ENCODE assay signal across 15 cellular contexts in the genomic region with DNA sequence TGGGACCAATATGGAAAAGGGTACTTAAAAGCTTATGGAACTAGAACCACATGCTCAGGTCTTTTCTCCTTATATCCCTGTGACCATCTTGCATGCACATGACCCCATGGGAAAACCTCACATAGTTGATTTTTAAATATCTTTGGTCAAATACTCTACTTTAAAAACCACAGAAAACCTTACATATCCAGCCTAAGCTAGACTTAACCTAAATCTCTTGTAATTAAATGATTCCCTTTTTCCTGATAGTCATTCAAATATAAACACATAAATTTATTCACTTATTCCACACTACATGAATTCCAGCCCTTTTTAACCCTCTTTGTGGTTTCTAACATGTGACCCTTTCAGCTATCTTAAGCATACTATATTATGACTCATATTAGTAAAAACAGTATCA. TPM values are rescaled to one million over a fixed set of nuclear protein-coding genes. Genes with fewer than 3 reads are reported as not detected.
DNase-seq lines count a peak whose midpoint lies in the region; ATAC-seq and TF ChIP-seq lines count a peak whose summit lies in the region.
"Had no signal": no experiment of that assay in that cellular context is flagged by ENCODE, and none has a peak within 500 bp of the region (broad histone marks: within the 10 kb centered on the region; RNA-seq: fewer than 3 reads in every experiment).

No MANE protein-coding gene starts in this region.

- intact Hi-C loops in left lung (cut with DNase I), result no loop called here

- H3K9ac ChIP-seq in smooth muscle cell (ENCODE audit: low read depth), result no peak overlapping the region

- no peak overlapping the region for H3K4me2 ChIP-seq in smooth muscle cell

- H3K9me3 ChIP-seq in WERI-Rb-1 (ENCODE audit: severe bottlenecking) (no peaks in the 10 kb centered on the region), smooth muscle cell (replicated peaks; ENCODE audit: low read depth) (no peaks in the 10 kb centered on the region), Peyer's patch (no peaks in the 10 kb centered on the region), left lung (no peaks in the 10 kb centered on the region)
- H3K9me3 ChIP-seq: esophagus muscularis mucosa had no signal

- no peak overlapping the region for H3K4me3 ChIP-seq in WERI-Rb-1 (ENCODE audit: low read depth, low read length)
- H3K4me3 ChIP-seq in smooth muscle cell, result no peak overlapping the region
- H3K4me3 ChIP-seq in Peyer's patch, result no peak overlapping the region
- no peak overlapping the region for H3K4me3 ChIP-seq in left lung
- H3K4me3 ChIP-seq: esophagus muscularis mucosa, skin epidermis had no signal

- H3F3A ChIP-seq in smooth muscle cell (ENCODE audit: low read depth), result no peaks in the 10 kb centered on the region

- H3K27me3 ChIP-seq in WERI-Rb-1 (ENCODE audit: insufficient read depth, low read depth, severe bottlenecking) (no peaks in the 10 kb centered on the region), smooth muscle cell (ENCODE audit: low read depth) (no peaks in the 10 kb centered on the region), Peyer's patch (no peaks in the 10 kb centered on the region), left lung (no peaks in the 10 kb centered on the region)
- H3K27me3 ChIP-seq: esophagus muscularis mucosa had no signal

- no peak for TF ChIP-seq CTCF in WERI-Rb-1 (IDR thresholded peaks at IDR 0.05; ENCODE audit: low read depth, low read length)
- TF ChIP-seq CTCF in smooth muscle cell (IDR thresholded peaks at IDR 0.05; ENCODE audit: borderline replicate concordance, insufficient read depth, poor library complexity, severe bottlenecking), result no peak
- TF ChIP-seq CTCF in Peyer's patch (IDR thresholded peaks at IDR 0.05), result no peak
- no peak for TF ChIP-seq CTCF in left lung (IDR thresholded peaks at IDR 0.05)

- H3K36me3 ChIP-seq in WERI-Rb-1, result peaks cover 77% of the 10 kb centered on the region
- H3K36me3 ChIP-seq in smooth muscle cell (ENCODE audit: low read depth), result peaks cover 26% of the 10 kb centered on the region
- H3K36me3 ChIP-seq in Peyer's patch, result peaks cover 0 to 67% (median 3%) of the 10 kb centered on the region in 3 donors
- peaks cover 0 to 86% of the 10 kb centered on the region in 2 donors for H3K36me3 ChIP-seq in left lung

- no peak overlapping the region for H2AFZ ChIP-seq in smooth muscle cell (ENCODE audit: low read depth)

- no peaks in the 10 kb centered on the region for H4K20me1 ChIP-seq in smooth muscle cell (ENCODE audit: low read depth)

- no peaks in the 10 kb centered on the region for H3K79me2 ChIP-seq in smooth muscle cell (ENCODE audit: low read depth)

- H3K27ac ChIP-seq in WERI-Rb-1 (peak overlapping the region; percentile 43), smooth muscle cell (ENCODE audit: low read depth) (peak overlapping the region; percentile 47), Peyer's patch (no peak overlapping the region), left lung (no peak overlapping the region)
- H3K27ac ChIP-seq: esophagus muscularis mucosa, skin epidermis had no signal

- DNase-seq in GM03348 (ENCODE audit: low spot score) (peak; percentile 20), WERI-Rb-1 (no peak), fibroblast of peridontal ligament (ENCODE audit: extremely low read depth) (peak; percentile 65), smooth muscle cell (lab: John Stamatoyannopoulos, UW; ENCODE audit: unreplicated experiment) (no peak), Peyer's patch (no peak), SKM-1 treated with dmso at 0.1 percent for 144 hours (lab: John Stamatoyannopoulos, UW; ENCODE audit: unreplicated experiment) (no peak), left lung (no peak)
- DNase-seq: activated CD4-positive, CD25-positive, alpha-beta regulatory T cell; aorta; CD4-positive, CD25-positive, alpha-beta regulatory T cell; NCI-H1092; nucleus accumbens; T-helper 17 cell had no signal

- no peak for ATAC-seq in left lung
- ATAC-seq: T-helper 17 cell had no signal

- no peak for TF ChIP-seq POLR2A in Peyer's patch (IDR thresholded peaks at IDR 0.05)

- H3K4me1 ChIP-seq in smooth muscle cell (ENCODE audit: low read depth), result peaks cover 9% of the 10 kb centered on the region
- H3K4me1 ChIP-seq in Peyer's patch, result no peaks in the 10 kb centered on the region
- H3K4me1 ChIP-seq in left lung, result no peaks in the 10 kb centered on the region
- H3K4me1 ChIP-seq: esophagus muscularis mucosa had no signal

RNA-seq across cellular contexts. Expression of gene DNAJC13, which starts 46.8 kb away (rescaled TPM):
- total RNA-seq in smooth muscle cell, result 47.9 and 69.3 TPM in 2 replicates
- polyA plus RNA-seq in smooth muscle cell, result 11.1 and 12.7 TPM in 2 replicates
- total RNA-seq in Peyer's patch, result 100 to 1,000 TPM in 1 of 4 donors, 10 to 100 TPM in 3; 42.0 to 102 (median 52.1) TPM
- 10 to 100 TPM; 41.2 to 54.6 TPM for total RNA-seq in left lung

Comparison
In these comparisons a context has a peak if more than half of its experiments do, and no peak if none do; other contexts are left out.
1. DNase-seq: peak in GM03348 (single experiment) and fibroblast of peridontal ligament (single experiment); none in WERI-Rb-1 (single experiment), smooth muscle cell (single experiment), Peyer's patch (0 of 3), SKM-1 treated with dmso at 0.1 percent for 144 hours (single experiment) and left lung (0 of 2).
2. H3K27ac ChIP-seq: peak in WERI-Rb-1 (single experiment) and smooth muscle cell (single experiment); none in Peyer's patch (0 of 4) and left lung (0 of 2).